ENCODE assay signal across 2 cellular contexts in the genomic region with DNA sequence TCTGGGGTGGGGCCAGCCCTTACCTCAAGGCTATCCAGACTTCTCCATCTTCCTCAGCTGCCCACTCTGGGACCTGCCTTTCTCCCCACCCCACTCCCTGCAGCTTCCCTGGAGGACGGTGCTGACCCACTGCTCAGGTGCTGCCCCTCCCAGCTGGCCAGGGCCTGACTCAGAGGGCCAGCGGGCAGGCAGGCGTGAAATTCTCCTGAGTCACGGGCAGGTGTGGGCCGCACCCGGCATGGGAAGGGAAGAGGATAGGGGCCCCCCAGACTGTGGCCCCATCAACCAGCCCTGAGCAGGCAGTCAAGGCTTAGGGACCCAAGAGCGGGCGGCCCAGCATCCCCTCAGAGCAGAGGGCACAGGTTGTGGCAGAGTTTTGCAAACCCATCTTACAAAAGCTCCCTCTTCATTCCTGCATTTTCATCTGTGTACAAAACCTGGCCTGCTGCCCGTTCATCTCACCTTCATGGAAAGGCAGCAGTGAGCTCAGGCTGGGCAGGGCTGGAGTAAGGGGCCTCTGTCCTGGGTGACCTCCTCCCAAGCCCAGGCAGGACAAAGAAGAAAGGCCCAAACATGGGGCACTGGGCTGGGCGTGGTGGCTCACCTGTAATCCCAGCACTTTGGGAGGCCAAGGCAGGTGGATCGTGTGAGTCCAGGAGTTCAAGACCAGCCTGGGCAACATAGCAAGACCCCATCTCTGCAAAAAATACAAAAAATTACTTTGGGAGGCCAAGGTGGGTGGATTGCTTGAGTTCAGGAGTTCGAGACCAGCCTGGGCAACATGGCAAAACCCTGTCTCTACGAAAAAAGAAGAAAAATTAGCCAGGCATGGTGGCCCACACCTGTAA.
A peak's percentile ranks its signal among the peaks of the same experiment; 100 is the strongest.
TF ChIP-seq lines count a peak whose summit lies in the region.

No MANE protein-coding gene starts in this region.

TF ChIP-seq in HepG2, 621 proteins besides CTCF, POLR2A, EP300 and RAD21:
- TF ChIP-seq ZNF121 (CRISPR knock-in tag; IDR thresholded peaks at IDR 0.05) (0 out of 2 replicates have a peak, but pooled peaks have one; percentile 51), MIER3 (CRISPR knock-in tag; IDR thresholded peaks at IDR 0.05; ENCODE audit: borderline replicate concordance) (no peak)

TF ChIP-seq in WTC11, 78 proteins besides CTCF, POLR2A, EP300 and RAD21:
- TF ChIP-seq, protein P1, sequence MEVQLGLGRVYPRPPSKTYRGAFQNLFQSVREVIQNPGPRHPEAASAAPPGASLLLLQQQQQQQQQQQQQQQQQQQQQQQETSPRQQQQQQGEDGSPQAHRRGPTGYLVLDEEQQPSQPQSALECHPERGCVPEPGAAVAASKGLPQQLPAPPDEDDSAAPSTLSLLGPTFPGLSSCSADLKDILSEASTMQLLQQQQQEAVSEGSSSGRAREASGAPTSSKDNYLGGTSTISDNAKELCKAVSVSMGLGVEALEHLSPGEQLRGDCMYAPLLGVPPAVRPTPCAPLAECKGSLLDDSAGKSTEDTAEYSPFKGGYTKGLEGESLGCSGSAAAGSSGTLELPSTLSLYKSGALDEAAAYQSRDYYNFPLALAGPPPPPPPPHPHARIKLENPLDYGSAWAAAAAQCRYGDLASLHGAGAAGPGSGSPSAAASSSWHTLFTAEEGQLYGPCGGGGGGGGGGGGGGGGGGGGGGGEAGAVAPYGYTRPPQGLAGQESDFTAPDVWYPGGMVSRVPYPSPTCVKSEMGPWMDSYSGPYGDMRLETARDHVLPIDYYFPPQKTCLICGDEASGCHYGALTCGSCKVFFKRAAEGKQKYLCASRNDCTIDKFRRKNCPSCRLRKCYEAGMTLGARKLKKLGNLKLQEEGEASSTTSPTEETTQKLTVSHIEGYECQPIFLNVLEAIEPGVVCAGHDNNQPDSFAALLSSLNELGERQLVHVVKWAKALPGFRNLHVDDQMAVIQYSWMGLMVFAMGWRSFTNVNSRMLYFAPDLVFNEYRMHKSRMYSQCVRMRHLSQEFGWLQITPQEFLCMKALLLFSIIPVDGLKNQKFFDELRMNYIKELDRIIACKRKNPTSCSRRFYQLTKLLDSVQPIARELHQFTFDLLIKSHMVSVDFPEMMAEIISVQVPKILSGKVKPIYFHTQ (CRISPR knock-in tag; IDR thresholded peaks at IDR 0.05), result no peak
- TF ChIP-seq ZNF121 (CRISPR knock-in tag; IDR thresholded peaks at IDR 0.05), result peak; percentile 88
